ENCODE assay signal across 11 cellular contexts in the genomic region with DNA sequence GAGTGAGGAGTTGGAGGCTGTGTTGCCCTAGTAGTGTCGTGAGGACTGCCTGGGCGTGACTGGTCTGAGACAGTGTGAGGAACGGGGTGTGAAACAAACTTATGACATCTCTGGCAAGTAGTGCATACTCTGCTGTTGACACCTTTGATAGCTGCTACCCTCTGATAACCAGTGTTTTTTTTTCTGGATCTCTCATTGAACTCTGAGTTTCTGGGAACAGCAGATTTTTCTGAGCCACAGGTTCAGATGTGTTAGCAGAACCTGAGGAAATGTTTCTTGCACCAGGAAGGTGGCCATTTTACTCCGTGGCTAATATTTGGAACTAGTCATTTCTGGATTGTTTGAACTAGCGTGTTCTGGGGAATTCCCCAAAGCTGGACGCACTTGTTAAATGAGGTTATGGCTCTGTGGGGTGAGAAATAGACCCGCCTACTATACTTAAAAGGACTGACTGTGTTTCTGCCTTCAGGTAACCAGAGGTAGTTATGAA. TPM values are rescaled to one million over a fixed set of nuclear protein-coding genes. Genes with fewer than 3 reads are reported as not detected.
DNase-seq lines count a peak whose midpoint lies in the region; ATAC-seq and TF ChIP-seq lines count a peak whose summit lies in the region.
"Had no signal": no experiment of that assay in that cellular context is flagged by ENCODE, and none has a peak within 500 bp of the region (broad histone marks: within the 10 kb centered on the region; RNA-seq: fewer than 3 reads in every experiment).

No MANE protein-coding gene starts in this region.

- no peaks in the 10 kb centered on the region for H3K9me3 Mint-ChIP-seq in activated CD4-positive, alpha-beta memory T cell treated with anti-CD3 and anti-CD28 coated beads for 36 hours

- H3K27me3 Mint-ChIP-seq in activated CD4-positive, alpha-beta memory T cell treated with anti-CD3 and anti-CD28 coated beads for 36 hours, result no peaks in the 10 kb centered on the region

- H3K4me1 Mint-ChIP-seq in activated CD4-positive, alpha-beta memory T cell treated with anti-CD3 and anti-CD28 coated beads for 36 hours (ENCODE audit: low read depth), result no peaks in the 10 kb centered on the region

- H3K27ac ChIP-seq in lung (ENCODE audit: low read depth in 1 of 2, low read length in 1 of 2), result no peak overlapping the region
- no peak overlapping the region for H3K27ac ChIP-seq in transverse colon
- H3K27ac ChIP-seq: 22Rv1 had no signal

- DNase-seq in DMS53 (lab: John Stamatoyannopoulos, UW), result peak; percentile 8
- no peak for DNase-seq in DMS53 treated with DMSO at 0.1 percent for 48 hours (lab: John Stamatoyannopoulos, UW; ENCODE audit: unreplicated experiment)
- DNase-seq in lung (ENCODE audit: low spot score), result no peak
- DNase-seq in stimulated activated CD4-positive, alpha-beta T cell treated with anti-CD3 and anti-CD28 coated beads, Interleukin-4, amount 100 ng/mL, for 1 hour, result no peak
- no peak for DNase-seq in activated CD4-positive, alpha-beta memory T cell treated with anti-CD3 and anti-CD28 coated beads for 36 hours
- no peak for DNase-seq in transverse colon
- DNase-seq: GDM1, NCI-H446 had no signal

- TF ChIP-seq CTCF in lung (IDR thresholded peaks at IDR 0.05; ENCODE audit: control extremely low read depth, extremely low read depth) (no peak), transverse colon (IDR thresholded peaks at IDR 0.05) (no peak)

- no peaks in the 10 kb centered on the region for H3K9me3 ChIP-seq in lung (ENCODE audit: control insufficient read depth in 2 of 2, insufficient read depth in 1 of 2, low read length in 1 of 2)
- no peaks in the 10 kb centered on the region for H3K9me3 ChIP-seq in transverse colon

- H3K36me3 Mint-ChIP-seq in activated CD4-positive, alpha-beta memory T cell treated with anti-CD3 and anti-CD28 coated beads for 36 hours, result no peaks in the 10 kb centered on the region

- TF ChIP-seq POLR2A in transverse colon (IDR thresholded peaks at IDR 0.05), result no peak

- WGBS in lung, 2 donors, result 67 to 87% methylated on average over 7 of the region's 7 CpGs
- 50 to 55% methylated on average over 3 to 7 of the region's 7 CpGs for WGBS in transverse colon (ENCODE audit: low coverage in 1 of 2), 2 donors

- no peak for TF ChIP-seq EP300 in transverse colon (IDR thresholded peaks at IDR 0.05; ENCODE audit: low read depth)

- H3K4me3 ChIP-seq in lung (no peak overlapping the region), transverse colon (no peak overlapping the region)

- POLR2A ChIA-PET in activated CD4-positive, alpha-beta memory T cell treated with anti-CD3 and anti-CD28 coated beads for 36 hours (lab: Charles Lee), result no interaction called here

- no peak overlapping the region for H3K4me3 Mint-ChIP-seq in activated CD4-positive, alpha-beta memory T cell treated with anti-CD3 and anti-CD28 coated beads for 36 hours

- in situ Hi-C loops in transverse colon (cut with MboI; ENCODE audit: low pct_ligation_motif_present in 1 of 4, low pct_unique_long_range_greater_than_20kb in 1 of 4, low sequenced_read_pairs in 3 of 4), result no loop called here

- peaks cover 6 to 11% of the 10 kb centered on the region in 2 donors for H3K4me1 ChIP-seq in lung (ENCODE audit: control insufficient read depth in 2 of 2, insufficient read depth in 2 of 2, low read length in 2 of 2)
- peaks cover 0 to 11% (median 2%) of the 10 kb centered on the region in 4 donors for H3K4me1 ChIP-seq in transverse colon

- H3K27ac Mint-ChIP-seq in activated CD4-positive, alpha-beta memory T cell treated with anti-CD3 and anti-CD28 coated beads for 36 hours, result no peak overlapping the region

- H3K36me3 ChIP-seq in lung (ENCODE audit: control insufficient read depth in 2 of 2, insufficient read depth in 2 of 2, low read length in 2 of 2) (no peaks in the 10 kb centered on the region), transverse colon (no peaks in the 10 kb centered on the region)

- H3K27me3 ChIP-seq in lung (ENCODE audit: control insufficient read depth, insufficient read depth) (no peaks in the 10 kb centered on the region), transverse colon (no peaks in the 10 kb centered on the region)

- intact Hi-C loops in activated CD4-positive, alpha-beta memory T cell treated with anti-CD3 and anti-CD28 coated beads for 36 hours (cut with micrococcal nuclease), result no loop called here
- intact Hi-C loops in transverse colon (cut with DNase I; ENCODE audit: low total_unique reads), result no loop called here

- ATAC-seq in GM21528 (IDR thresholded peaks at IDR 0.05; ENCODE audit: low FRiP score, unreplicated experiment) (peak; percentile 82), HG03196 (IDR thresholded peaks at IDR 0.05; ENCODE audit: unreplicated experiment) (peak; percentile 78), lung (ENCODE audit: insufficient read depth, low FRiP score) (peak; percentile 36)

- CTCF ChIA-PET in activated CD4-positive, alpha-beta memory T cell treated with anti-CD3 and anti-CD28 coated beads for 36 hours (lab: Charles Lee), result no interaction called here

RNA-seq across cellular contexts. Expression of gene AUTS2, which starts 52.9 kb away (rescaled TPM):
- total RNA-seq in lung (100 to 1,000 TPM in 1 of 2 donors, 10 to 100 TPM in 1; 65.8 to 115 TPM), transverse colon (100 to 1,000 TPM in 1 of 4 donors, 10 to 100 TPM in 3; 29.8 to 114 (median 59.4) TPM)
- 10 to 100 TPM; 11.8 to 15.4 TPM for polyA plus RNA-seq in lung
- total RNA-seq in activated CD4-positive, alpha-beta memory T cell treated with anti-CD3 and anti-CD28 coated beads for 36 hours, result 1 to 10 TPM; 4.0 to 4.7 TPM

Comparison
In these comparisons a context has a peak if more than half of its experiments do, and no peak if none do; other contexts are left out.
1. RNA of gene AUTS2, which starts 52.9 kb away (total RNA-seq): 65.8 to 115 TPM in lung and 29.8 to 114 TPM in transverse colon; 4.0 to 4.7 TPM in activated CD4-positive, alpha-beta memory T cell treated with anti-CD3 and anti-CD28 coated beads for 36 hours; every median in the first group is over 4 times any median in the second.
2. Peak in every context shown above with its lines, with median percentiles within 50 percentile points of each other: ATAC-seq.